ENCODE assay signal across 8 cellular contexts in genomic region chr11:57406337-57406904, GRCh38. TPM values are rescaled to one million over a fixed set of nuclear protein-coding genes. Genes with fewer than 3 reads are reported as not detected.
DNase-seq lines count a peak whose midpoint lies in the region; ATAC-seq and TF ChIP-seq lines count a peak whose summit lies in the region.

No MANE protein-coding gene starts in this region.

- peaks cover 4% of the 10 kb centered on the region for H3K4me1 ChIP-seq in fibroblast of lung (ENCODE audit: control insufficient read depth, extremely low read depth, insufficient read depth, low read length)

- POLR2A ChIA-PET in RWPE1 (lab: Yijun Ruan, JAX; ENCODE audit: low non-redundant PET): no interaction called here

- no peak overlapping the region for H2AFZ ChIP-seq in fibroblast of lung (ENCODE audit: low read length)

- peaks cover 0 to 2% of the 10 kb centered on the region in 2 donors for H3K9me3 Mint-ChIP-seq in stimulated activated naive B cell treated with anti-CD40 and anti-IgM and Interleukin-4, amounts not matched to agents 10 μg/mL and 1 μg/mL and 100 μg/mL, for 72 hours

- peaks cover 14% of the 10 kb centered on the region for H3K36me3 ChIP-seq in fibroblast of lung (ENCODE audit: control insufficient read depth, insufficient read depth, low read length)

- TF ChIP-seq CTCF in RWPE1 (conservative IDR thresholded peaks at IDR 0.05; ENCODE audit: low read depth): no peak
- no peak for TF ChIP-seq CTCF in fibroblast of lung (conservative IDR thresholded peaks at IDR 0.05 in 1 of 2, IDR thresholded peaks at IDR 0.05 in 1 of 2; ENCODE audit: low read depth in 1 of 2, low read length in 2 of 2)

- ATAC-seq in GM18867 (IDR thresholded peaks at IDR 0.05; ENCODE audit: unreplicated experiment) (peak; percentile 70), HG02759 (IDR thresholded peaks at IDR 0.05; ENCODE audit: unreplicated experiment) (peak; percentile 92)
- peak; percentile 92 to 93 for ATAC-seq in stimulated activated naive B cell treated with anti-CD40 and anti-IgM and Interleukin-4, amounts not matched to agents 10 μg/mL and 1 μg/mL and 100 μg/mL, for 72 hours (replicated peaks)

- H3K27ac ChIP-seq in RWPE1 (peak overlapping the region; percentile 51), fibroblast of lung (ENCODE audit: insufficient read depth, low read length) (no peak overlapping the region)

- H3K4me1 Mint-ChIP-seq in stimulated activated naive B cell treated with anti-CD40 and anti-IgM and Interleukin-4, amounts not matched to agents 10 μg/mL and 1 μg/mL and 100 μg/mL, for 72 hours: peaks cover 59 to 81% of the 10 kb centered on the region in 2 donors

- peak overlapping the region; percentile 52 to 53 for H3K4me3 Mint-ChIP-seq in stimulated activated naive B cell treated with anti-CD40 and anti-IgM and Interleukin-4, amounts not matched to agents 10 μg/mL and 1 μg/mL and 100 μg/mL, for 72 hours

- no peaks in the 10 kb centered on the region for H3K27me3 ChIP-seq in fibroblast of lung (ENCODE audit: control insufficient read depth, insufficient read depth, low read length)

- CTCF ChIA-PET in RWPE1 (lab: Yijun Ruan, JAX): no interaction called here

- H3K4me3 ChIP-seq in fibroblast of lung (replicated peaks in 1 of 4; ENCODE audit: control extremely low read depth in 1 of 4, insufficient read depth in 1 of 4, low read depth in 3 of 4, low read length in 4 of 4): no peak overlapping the region

- H3K79me2 ChIP-seq in fibroblast of lung (ENCODE audit: control insufficient read depth, insufficient read depth, low read length): no peaks in the 10 kb centered on the region

- peak overlapping the region; percentile 95 for H3K27ac Mint-ChIP-seq in stimulated activated naive B cell treated with anti-CD40 and anti-IgM and Interleukin-4, amounts not matched to agents 10 μg/mL and 1 μg/mL and 100 μg/mL, for 72 hours

- no peaks in the 10 kb centered on the region for H3K27me3 Mint-ChIP-seq in stimulated activated naive B cell treated with anti-CD40 and anti-IgM and Interleukin-4, amounts not matched to agents 10 μg/mL and 1 μg/mL and 100 μg/mL, for 72 hours

- H3K9me3 ChIP-seq in fibroblast of lung (ENCODE audit: control insufficient read depth, insufficient read depth, low read depth, low read length): no peaks in the 10 kb centered on the region

- H3K36me3 Mint-ChIP-seq in stimulated activated naive B cell treated with anti-CD40 and anti-IgM and Interleukin-4, amounts not matched to agents 10 μg/mL and 1 μg/mL and 100 μg/mL, for 72 hours: peaks cover 59 to 79% of the 10 kb centered on the region in 2 donors

- no peak overlapping the region for H3K4me2 ChIP-seq in fibroblast of lung (ENCODE audit: extremely low read depth, insufficient read depth, low read length)

- H3K9ac ChIP-seq in fibroblast of lung (ENCODE audit: insufficient read depth, low read length): no peak overlapping the region

- no peaks in the 10 kb centered on the region for H4K20me1 ChIP-seq in fibroblast of lung (ENCODE audit: control insufficient read depth, extremely low read depth, insufficient read depth, low read length)

- DNase-seq in RWPE1 (ENCODE audit: low spot score) (no peak), fibroblast of lung (ENCODE audit: low read depth in 2 of 2) (peak; percentile 17 to 53), Ammon's horn (ENCODE audit: low spot score) (no peak), NCI-H146 treated with DMSO at 0.1 percent for 48 hours (lab: John Stamatoyannopoulos, UW; ENCODE audit: unreplicated experiment) (no peak), hepatic stellate cell (ENCODE audit: low spot score) (no peak)
- peak; percentile 73 for DNase-seq in stimulated activated naive B cell treated with anti-CD40 and anti-IgM and Interleukin-4, amounts not matched to agents 10 μg/mL and 1 μg/mL and 100 μg/mL, for 72 hours

RNA-seq across cellular contexts. Expression of gene PRG2, which starts 16.0 kb away (rescaled TPM):
- total RNA-seq in fibroblast of lung: not detected in 2 replicates
- not detected in 2 replicates for polyA plus RNA-seq in fibroblast of lung
- polyA plus RNA-seq in fibroblast of lung (2012): 0.12 TPM in 1 of 2 replicates, not detected in the other
- polyA minus RNA-seq in fibroblast of lung (ENCODE audit: low replicate concordance): not detected in 2 replicates

RNA-seq across cellular contexts. Expression of gene SLC43A3, which starts 20.5 kb away (rescaled TPM):
- total RNA-seq in fibroblast of lung: 41.5 and 61.6 TPM in 2 replicates
- 34.8 and 67.6 TPM in 2 replicates for polyA plus RNA-seq in fibroblast of lung
- polyA plus RNA-seq in fibroblast of lung (2012): 24.8 and 41.8 TPM in 2 replicates
- 40.6 and 62.5 TPM in 2 replicates for polyA minus RNA-seq in fibroblast of lung (ENCODE audit: low replicate concordance)

RNA-seq across cellular contexts. Expression of gene PRG3, which starts 25.5 kb away (rescaled TPM):
- not detected in 2 replicates for total RNA-seq in fibroblast of lung
- not detected in 2 replicates for polyA plus RNA-seq in fibroblast of lung
- polyA plus RNA-seq in fibroblast of lung (2012): not detected in 2 replicates
- not detected in 2 replicates for polyA minus RNA-seq in fibroblast of lung (ENCODE audit: low replicate concordance)

RNA-seq across cellular contexts. Expression of gene RTN4RL2, which starts 53.9 kb away (rescaled TPM):
- total RNA-seq in fibroblast of lung: 0.17 and 0.26 TPM in 2 replicates
- polyA plus RNA-seq in fibroblast of lung: 0.27 and 0.43 TPM in 2 replicates
- 1.1 and 1.3 TPM in 2 replicates for polyA plus RNA-seq in fibroblast of lung (2012)
- polyA minus RNA-seq in fibroblast of lung (ENCODE audit: low replicate concordance): 0.79 TPM in 1 of 2 replicates, not detected in the other

Comparison
In these comparisons a context has a peak if more than half of its experiments do, and no peak if none do; other contexts are left out.
1. DNase-seq: peak in fibroblast of lung (2 of 2) and stimulated activated naive B cell treated with anti-CD40 and anti-IgM and Interleukin-4, amounts not matched to agents 10 μg/mL and 1 μg/mL and 100 μg/mL, for 72 hours (single experiment); none in RWPE1 (single experiment), Ammon's horn (single experiment), NCI-H146 treated with DMSO at 0.1 percent for 48 hours (single experiment) and hepatic stellate cell (single experiment).
2. Peak in every context shown above with its lines, with median percentiles within 50 percentile points of each other: ATAC-seq.